Comparison of ENCODE assay signal across 1 cellular context in genomic region chr12:131682511-131682895, GRCh38.
TF ChIP-seq lines count a peak whose summit lies in the region.

No MANE protein-coding gene starts in this region.

TF ChIP-seq in K562, 482 proteins besides CTCF, POLR2A, EP300 and RAD21 (continued from another document):
- TF ChIP-seq FOXP4 (CRISPR knock-in tag; IDR thresholded peaks at IDR 0.05; ENCODE audit: borderline replicate concordance) (peak; percentile 75; the same call in 1 of the 2 replicates), E2F6 (IDR thresholded peaks at IDR 0.05; ENCODE audit: borderline replicate concordance in 1 of 2, extremely low read depth in 1 of 2, insufficient read depth in 1 of 2, insufficient read length in 1 of 2, low read depth in 1 of 2, low read length in 1 of 2, poor library complexity in 1 of 2, severe bottlenecking in 1 of 2) (peak in 1 of 2 experiments; percentile 7), CHD2 (IDR thresholded peaks at IDR 0.05; ENCODE audit: low read depth, low read length) (no peak), MTF1 (CRISPR knock-in tag; IDR thresholded peaks at IDR 0.05; ENCODE audit: borderline replicate concordance) (no peak), MNT (conservative IDR thresholded peaks at IDR 0.05) (peak in 1 of 2 experiments; percentile 55; a peak in 1 of 4 replicates), FOXK2 (conservative IDR thresholded peaks at IDR 0.05 in 1 of 2, IDR thresholded peaks at IDR 0.05 in 1 of 2; ENCODE audit: low read depth in 2 of 2) (peak; percentile 28 to 30; a peak in 1 of 4 replicates), CBX2 (IDR thresholded peaks at IDR 0.05; ENCODE audit: insufficient read depth, low read length, poor library complexity, severe bottlenecking) (no peak), KDM1A (IDR thresholded peaks at IDR 0.05) (peak in 1 of 2 experiments; percentile 18; a peak in 1 of 4 replicates), CCAR2 (IDR thresholded peaks at IDR 0.05; ENCODE audit: low read depth, low read length) (no peak)
